Comparison of ENCODE assay signal across 2 cellular contexts in genomic region chr5:96870094-96871021, GRCh38.
TF ChIP-seq lines count a peak whose summit lies in the region.

No MANE protein-coding gene starts in this region.

TF ChIP-seq in H1, 55 proteins besides CTCF, POLR2A, EP300 and RAD21 (continued from another document):
- TF ChIP-seq, protein P1, sequence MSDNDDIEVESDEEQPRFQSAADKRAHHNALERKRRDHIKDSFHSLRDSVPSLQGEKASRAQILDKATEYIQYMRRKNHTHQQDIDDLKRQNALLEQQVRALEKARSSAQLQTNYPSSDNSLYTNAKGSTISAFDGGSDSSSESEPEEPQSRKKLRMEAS (IDR thresholded peaks at IDR 0.05): no peak
- TF ChIP-seq TEAD4 (IDR thresholded peaks at IDR 0.05; ENCODE audit: low read depth, low read length) (no peak), POLR2AphosphoS5 (IDR thresholded peaks at IDR 0.05; ENCODE audit: low read depth, low read length) (no peak), PHF8 (conservative IDR thresholded peaks at IDR 0.05; ENCODE audit: low read depth, low read length) (no peak), KDM5A (IDR thresholded peaks at IDR 0.05; ENCODE audit: low read length) (no peak), RFX5 (IDR thresholded peaks at IDR 0.05; ENCODE audit: borderline replicate concordance, low read depth, low read length) (no peak), CREB1 (IDR thresholded peaks at IDR 0.05) (no peak), POU5F1 (IDR thresholded peaks at IDR 0.05; ENCODE audit: low read depth, low read length) (no peak), NRF1 (IDR thresholded peaks at IDR 0.05; ENCODE audit: low read depth, low read length) (no peak), GTF2F1 (IDR thresholded peaks at IDR 0.05; ENCODE audit: borderline replicate concordance, low read depth, low read length) (no peak)

TF ChIP-seq in SK-N-SH, 30 proteins besides CTCF, POLR2A, EP300 and RAD21 (continued from another document):
- TF ChIP-seq REST (IDR thresholded peaks at IDR 0.05; ENCODE audit: low read depth, low read length) (no peak), FOSL2 (IDR thresholded peaks at IDR 0.05; ENCODE audit: borderline replicate concordance, low read depth) (no peak), FOXJ3 (CRISPR knock-in tag; IDR thresholded peaks at IDR 0.05) (no peak), EZH2phosphoT487 (IDR thresholded peaks at IDR 0.05; ENCODE audit: borderline replicate concordance, low read depth) (no peak), RXRA (IDR thresholded peaks at IDR 0.05; ENCODE audit: borderline replicate concordance, low read depth) (no peak), RCOR1 (IDR thresholded peaks at IDR 0.05; ENCODE audit: low read length) (no peak), ELF1 (IDR thresholded peaks at IDR 0.05) (no peak), ZBTB33 (IDR thresholded peaks at IDR 0.05; ENCODE audit: borderline replicate concordance, low read depth) (no peak)
- TF ChIP-seq, protein P2, sequence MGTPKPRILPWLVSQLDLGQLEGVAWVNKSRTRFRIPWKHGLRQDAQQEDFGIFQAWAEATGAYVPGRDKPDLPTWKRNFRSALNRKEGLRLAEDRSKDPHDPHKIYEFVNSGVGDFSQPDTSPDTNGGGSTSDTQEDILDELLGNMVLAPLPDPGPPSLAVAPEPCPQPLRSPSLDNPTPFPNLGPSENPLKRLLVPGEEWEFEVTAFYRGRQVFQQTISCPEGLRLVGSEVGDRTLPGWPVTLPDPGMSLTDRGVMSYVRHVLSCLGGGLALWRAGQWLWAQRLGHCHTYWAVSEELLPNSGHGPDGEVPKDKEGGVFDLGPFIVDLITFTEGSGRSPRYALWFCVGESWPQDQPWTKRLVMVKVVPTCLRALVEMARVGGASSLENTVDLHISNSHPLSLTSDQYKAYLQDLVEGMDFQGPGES (IDR thresholded peaks at IDR 0.05; ENCODE audit: low read depth, low read length): no peak
- TF ChIP-seq, protein P1 (IDR thresholded peaks at IDR 0.05; ENCODE audit: low read depth): no peak
